Comparison of ENCODE assay signal across 8 cellular contexts in genomic region chr4:112031712-112032328, GRCh38.
DNase-seq lines count a peak whose midpoint lies in the region; ATAC-seq, FAIRE-seq and TF ChIP-seq lines count a peak whose summit lies in the region.

No MANE protein-coding gene starts in this region.

- FAIRE-seq in astrocyte (lab: Jason Lieb, UNC) (no peak), keratinocyte (lab: Jason Lieb, UNC) (peak; percentile 43)

- H3K27ac ChIP-seq in cardiac muscle cell (no peak overlapping the region), HCT116 (ENCODE audit: low read depth, low read length) (no peak overlapping the region), astrocyte (ENCODE audit: low read depth, low read length) (no peak overlapping the region), keratinocyte (ENCODE audit: control insufficient read depth, insufficient read depth, low read length) (no peak overlapping the region), aorta (ENCODE audit: low read depth in 1 of 2, low read length in 2 of 2) (no peak overlapping the region)

- H3K27me3 ChIP-seq in cardiac muscle cell (no peaks in the 10 kb centered on the region), HCT116 (ENCODE audit: insufficient read depth, low read length) (no peaks in the 10 kb centered on the region), astrocyte (ENCODE audit: insufficient read depth, low read length) (peaks cover 9% of the 10 kb centered on the region), keratinocyte (ENCODE audit: control insufficient read depth, extremely low read depth, insufficient read depth, low read length) (no peaks in the 10 kb centered on the region), aorta (ENCODE audit: control insufficient read depth in 1 of 2, insufficient read depth in 2 of 2, low read length in 1 of 2) (no peaks in the 10 kb centered on the region)

- H4K20me1 ChIP-seq in HCT116 (ENCODE audit: insufficient read depth) = no peaks in the 10 kb centered on the region
- H4K20me1 ChIP-seq in astrocyte (ENCODE audit: insufficient read depth, low read length) = no peaks in the 10 kb centered on the region
- H4K20me1 ChIP-seq in keratinocyte (ENCODE audit: control insufficient read depth, extremely low read depth, insufficient read depth, low read length) = no peaks in the 10 kb centered on the region

- H3K4me2 ChIP-seq in HCT116 (ENCODE audit: low read length) = peak overlapping the region; percentile 27; the same call in 1 of the 2 replicates
- peak overlapping the region; percentile 23 for H3K4me2 ChIP-seq in astrocyte (ENCODE audit: low read length)
- no peak overlapping the region for H3K4me2 ChIP-seq in keratinocyte (ENCODE audit: control insufficient read depth, extremely low read depth, insufficient read depth, low read depth, low read length)

- POLR2A ChIA-PET in HCT116 (lab: Charles Lee) = no interaction called here

- H3K9me3 ChIP-seq in cardiac muscle cell (ENCODE audit: low read depth) = no peaks in the 10 kb centered on the region
- H3K9me3 ChIP-seq in HCT116 (ENCODE audit: control insufficient read depth in 1 of 2, insufficient read depth in 1 of 2, low read depth in 1 of 2, low read length in 2 of 2) = no peaks in the 10 kb centered on the region
- no peaks in the 10 kb centered on the region for H3K9me3 ChIP-seq in astrocyte (ENCODE audit: insufficient read depth, low read depth, low read length)
- H3K9me3 ChIP-seq in keratinocyte (ENCODE audit: control insufficient read depth, low read depth, low read length) = no peaks in the 10 kb centered on the region
- H3K9me3 ChIP-seq in aorta (ENCODE audit: control insufficient read depth, low read length) = no peaks in the 10 kb centered on the region
- no peaks in the 10 kb centered on the region for H3K9me3 ChIP-seq in T-helper 17 cell (ENCODE audit: control insufficient read depth, low read length, poor library complexity, severe bottlenecking)

- BruUV-seq in HCT116 (replicated peaks; lab: Mats Ljungman, UMichigan) = no TSS peak

- RAD21 ChIA-PET in HCT116 (lab: Charles Lee; ENCODE audit: low non-redundant PET in 1 of 2, low total read pairs in 2 of 2, uncharacterized antibody in 2 of 2, unreplicated experiment in 2 of 2) = interaction anchor here (0.5 to 1.4 kb wide), 10 partner anchors 24 to 177 kb away, joined by 3 to 4 read pairs (median 3); no protein-coding TSS in a partner anchor

- ATAC-seq in Right ventricle myocardium inferior (no peak), HCT116 (peak; percentile 78; the same call in 1 of the 2 replicates), aorta (ENCODE audit: low FRiP score) (peak; percentile 63), T-helper 17 cell (no peak)

- H3K4me3 ChIP-seq in cardiac muscle cell (no peak overlapping the region), HCT116 (replicated peaks in 1 of 2; ENCODE audit: low read depth in 1 of 2, low read length in 2 of 2) (no peak overlapping the region), NB4 (ENCODE audit: low read depth, low read length) (no peak overlapping the region), astrocyte (ENCODE audit: insufficient read depth, low read depth, low read length) (no peak overlapping the region), keratinocyte (ENCODE audit: control insufficient read depth in 2 of 3, extremely low read depth in 1 of 3, insufficient read depth in 2 of 3, low read depth in 1 of 3, low read length in 3 of 3) (no peak overlapping the region), aorta (ENCODE audit: low read length in 2 of 2) (no peak overlapping the region)

- dilution Hi-C loops in keratinocyte (cut with MboI; ENCODE audit: extremely low pct_ligation_motif_present, low sequenced_read_pairs) = no loop called here

- CTCF ChIA-PET in HCT116 (lab: Charles Lee) = interaction anchor here (0.8 to 2.8 kb wide), 17 partner anchors 10 to 1688 kb away, joined by 3 to 47 read pairs (median 5); no protein-coding TSS in a partner anchor

- H3K4me3 Mint-ChIP-seq in astrocyte (ENCODE audit: unreplicated experiment) = no peak overlapping the region
- H3K4me3 Mint-ChIP-seq in T-helper 17 cell = no peak overlapping the region

- peak; percentile 75 to 81 for DNase-seq in cardiac muscle cell (ENCODE audit: low read depth in 1 of 2, low spot score in 1 of 2)
- no peak for DNase-seq in Right ventricle myocardium inferior (ENCODE audit: missing footprints)
- DNase-seq in HCT116 (ENCODE audit: low read depth, low spot score) = peak; percentile 48
- peak; percentile 62 for DNase-seq in NB4 (ENCODE audit: low read depth)
- peak; percentile 31 for DNase-seq in astrocyte (ENCODE audit: low read depth)
- DNase-seq in keratinocyte (ENCODE audit: low read depth, low spot score) = no peak
- DNase-seq in aorta = no peak
- DNase-seq in T-helper 17 cell = no peak

- WGBS in aorta, 2 donors = 10 to 15% methylated on average over 6 of the region's 6 CpGs

- H3K9ac ChIP-seq in HCT116 (ENCODE audit: low read length) (no peak overlapping the region), astrocyte (ENCODE audit: low read length) (no peak overlapping the region), keratinocyte (ENCODE audit: control insufficient read depth, extremely low read depth, insufficient read depth, low read length) (no peak overlapping the region)

- H3K9me1 ChIP-seq in keratinocyte (ENCODE audit: control insufficient read depth, extremely low read depth, insufficient read depth, low read length) = no peaks in the 10 kb centered on the region

- TF ChIP-seq CTCF in cardiac muscle cell (IDR thresholded peaks at IDR 0.05; ENCODE audit: low read depth, low read length) (peak; percentile 71), HCT116 (IDR thresholded peaks at IDR 0.05 in 2 of 3, conservative IDR thresholded peaks at IDR 0.05 in 1 of 3; ENCODE audit: borderline replicate concordance in 1 of 3, insufficient read depth in 1 of 3, low read depth in 2 of 3, low read length in 2 of 3) (peak; percentile 59 to 90 (median 83); a peak in 5 of 6 replicates), NB4 (IDR thresholded peaks at IDR 0.05; ENCODE audit: low read depth, low read length) (peak; percentile 35), astrocyte (IDR thresholded peaks at IDR 0.05; ENCODE audit: insufficient read depth, low read depth, low read length) (peak; percentile 74), keratinocyte (optimal IDR thresholded peaks at IDR 0.05 in 1 of 3, IDR thresholded peaks at IDR 0.05 in 1 of 3, conservative IDR thresholded peaks at IDR 0.05 in 1 of 3; ENCODE audit: extremely low read depth in 1 of 3, insufficient read depth in 2 of 3, low read length in 3 of 3) (peak; percentile 17 to 65 (median 52))

- H3K36me3 Mint-ChIP-seq in astrocyte (ENCODE audit: low read depth, unreplicated experiment) (no peaks in the 10 kb centered on the region), T-helper 17 cell (ENCODE audit: low read depth) (no peaks in the 10 kb centered on the region)

- peak overlapping the region; percentile 93 for H2AFZ ChIP-seq in HCT116 (ENCODE audit: low read depth, low read length, poor library complexity, severe bottlenecking)
- H2AFZ ChIP-seq in astrocyte (ENCODE audit: low read depth, low read length) = no peak overlapping the region
- no peak overlapping the region for H2AFZ ChIP-seq in keratinocyte (ENCODE audit: control insufficient read depth, low read length)

- H3K79me2 ChIP-seq in HCT116 (ENCODE audit: insufficient read depth, low read length) (no peaks in the 10 kb centered on the region), astrocyte (ENCODE audit: insufficient read depth, low read length) (no peaks in the 10 kb centered on the region), keratinocyte (ENCODE audit: control insufficient read depth, insufficient read depth, low read length) (no peaks in the 10 kb centered on the region)

- TF ChIP-seq POLR2A in HCT116 (IDR thresholded peaks at IDR 0.05; ENCODE audit: borderline replicate concordance, extremely low read depth, insufficient read depth, insufficient read length) = no peak
- no peak for TF ChIP-seq POLR2A in NB4 (IDR thresholded peaks at IDR 0.05; ENCODE audit: extremely low read depth, insufficient read length)

- H3K27ac Mint-ChIP-seq in astrocyte (ENCODE audit: unreplicated experiment) (no peak overlapping the region), T-helper 17 cell (no peak overlapping the region)

- H3K4me1 ChIP-seq in cardiac muscle cell (ENCODE audit: low read depth) (peaks cover 19% of the 10 kb centered on the region), HCT116 (ENCODE audit: control insufficient read depth in 1 of 2, insufficient read depth in 2 of 2, low read length in 2 of 2) (no peaks in the 10 kb centered on the region), astrocyte (ENCODE audit: insufficient read depth, low read length) (no peaks in the 10 kb centered on the region), keratinocyte (ENCODE audit: control insufficient read depth, extremely low read depth, insufficient read depth, low read length) (peaks cover 5% of the 10 kb centered on the region), aorta (ENCODE audit: control insufficient read depth in 1 of 2, insufficient read depth in 2 of 2, low read length in 2 of 2) (no peaks in the 10 kb centered on the region)

- H3K9me2 ChIP-seq in HCT116 (ENCODE audit: insufficient read depth) = no peaks in the 10 kb centered on the region

- TF ChIP-seq RAD21 in HCT116 (IDR thresholded peaks at IDR 0.05; ENCODE audit: low read depth) = peak; percentile 93

- H3K9me3 Mint-ChIP-seq in astrocyte (ENCODE audit: unreplicated experiment) = no peaks in the 10 kb centered on the region

- H3K36me3 ChIP-seq in cardiac muscle cell = no peaks in the 10 kb centered on the region
- no peaks in the 10 kb centered on the region for H3K36me3 ChIP-seq in HCT116 (ENCODE audit: control insufficient read depth in 1 of 2, insufficient read depth in 2 of 2, low read length in 2 of 2)
- H3K36me3 ChIP-seq in astrocyte (ENCODE audit: insufficient read depth, low read length) = no peaks in the 10 kb centered on the region
- H3K36me3 ChIP-seq in keratinocyte (ENCODE audit: control insufficient read depth in 2 of 2, extremely low read depth in 1 of 2, insufficient read depth in 2 of 2, low read length in 2 of 2) = no peaks in the 10 kb centered on the region
- H3K36me3 ChIP-seq in aorta (ENCODE audit: control insufficient read depth in 1 of 2, insufficient read depth in 2 of 2, low read length in 1 of 2) = no peaks in the 10 kb centered on the region

- H3K4me1 Mint-ChIP-seq in astrocyte (ENCODE audit: low read depth, unreplicated experiment) (peaks cover 2% of the 10 kb centered on the region), T-helper 17 cell (no peaks in the 10 kb centered on the region)

- H3K27me3 Mint-ChIP-seq in astrocyte (ENCODE audit: low read depth, unreplicated experiment) (no peaks in the 10 kb centered on the region), T-helper 17 cell (peaks cover 50% of the 10 kb centered on the region)

- intact Hi-C loops in Right ventricle myocardium inferior (cut with DNase I) (loop anchor here (5.0 kb wide), 1 partner anchor 390 kb away; no protein-coding TSS in a partner anchor), HCT116 (cut with micrococcal nuclease) (loop anchor here (1.0 to 10.0 kb wide), 5 partner anchors 89 to 1400 kb away; no protein-coding TSS in a partner anchor), aorta (cut with DNase I) (no loop called here)

Comparison
In these comparisons a context has a peak if more than half of its experiments do, and no peak if none do; other contexts are left out.
1. DNase-seq: peak in cardiac muscle cell (2 of 2), HCT116 (single experiment), NB4 (single experiment) and astrocyte (single experiment); none in Right ventricle myocardium inferior (single experiment), keratinocyte (single experiment), aorta (0 of 2) and T-helper 17 cell (0 of 3).
2. ATAC-seq: peak in HCT116 (single experiment) and aorta (single experiment); none in Right ventricle myocardium inferior (single experiment) and T-helper 17 cell (single experiment).
3. intact Hi-C loops: an anchor here in Right ventricle myocardium inferior (5.0 kb wide) and HCT116 (1.0 to 10.0 kb wide); none called in aorta.
4. Peak in every context shown above with its lines, with median percentiles within 50 percentile points of each other: CTCF ChIP-seq.